ENCODE assay signal across 8 cellular contexts in the genomic region with DNA sequence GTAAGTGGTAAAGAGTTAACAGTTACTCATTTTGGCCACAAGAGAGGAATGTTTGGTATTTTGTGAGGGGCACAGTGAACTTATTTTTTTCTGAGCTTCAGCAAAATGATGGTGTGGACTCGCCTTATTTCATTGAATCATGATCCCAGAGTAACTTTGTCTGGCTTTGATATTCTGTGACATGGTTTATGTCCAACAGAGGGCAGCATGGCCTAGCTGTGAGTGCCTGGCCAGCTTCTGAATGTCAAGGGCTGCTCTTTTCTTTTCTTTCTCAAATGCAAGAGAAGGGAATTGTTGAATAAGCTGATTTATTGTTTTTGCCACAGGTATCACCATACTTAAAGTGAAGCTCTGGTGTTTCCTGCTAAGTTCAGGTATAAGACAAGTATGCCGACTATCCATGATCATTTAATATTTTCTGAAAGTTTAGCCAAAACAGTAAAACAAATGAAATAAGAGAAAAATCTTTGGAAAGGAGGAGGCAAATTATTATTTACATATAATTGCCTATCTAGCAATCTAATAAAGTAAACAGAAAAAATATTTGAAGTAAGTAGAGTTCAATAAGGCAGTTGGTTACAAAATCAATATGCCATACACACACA. TPM values are rescaled to one million over a fixed set of nuclear protein-coding genes. Genes with fewer than 3 reads are reported as not detected.
DNase-seq lines count a peak whose midpoint lies in the region; ATAC-seq and TF ChIP-seq lines count a peak whose summit lies in the region.

No MANE protein-coding gene starts in this region.

- no peak overlapping the region for H3K27ac ChIP-seq in ascending aorta
- H3K27ac ChIP-seq in spleen = no peak overlapping the region

- H3K9me3 ChIP-seq in ascending aorta = no peaks in the 10 kb centered on the region
- H3K9me3 ChIP-seq in spleen = peaks cover 0 to 10% (median 4%) of the 10 kb centered on the region in 8 donors

- H3K27me3 ChIP-seq in ascending aorta (no peaks in the 10 kb centered on the region), spleen (replicated peaks in 1 of 7) (no peaks in the 10 kb centered on the region)

- peaks cover 6 to 13% of the 10 kb centered on the region in 2 donors for H3K36me3 ChIP-seq in ascending aorta
- peaks cover 0 to 35% (median 13%) of the 10 kb centered on the region in 6 donors for H3K36me3 ChIP-seq in spleen

- TF ChIP-seq CTCF in ascending aorta (IDR thresholded peaks at IDR 0.05) (peak in 2 of 3 experiments; percentile 15 to 36), spleen (IDR thresholded peaks at IDR 0.05 in 8 of 11, conservative IDR thresholded peaks at IDR 0.05 in 3 of 11) (peak in 5 of 11 experiments; percentile 27 to 41 (median 39))

- H3K4me1 ChIP-seq in ascending aorta = no peaks in the 10 kb centered on the region
- H3K4me1 ChIP-seq in spleen = peaks cover 0 to 5% (median 0%) of the 10 kb centered on the region in 6 donors

- no peak for ATAC-seq in GM21360 (IDR thresholded peaks at IDR 0.05; ENCODE audit: unreplicated experiment)

- intact Hi-C loops in ascending aorta (cut with DNase I) = no loop called here
- intact Hi-C loops in spleen (cut with DNase I; ENCODE audit: low total_unique reads) = no loop called here

- TF ChIP-seq POLR2A in spleen (IDR thresholded peaks at IDR 0.05) = no peak

- DNase-seq in NCI-H187 (lab: John Stamatoyannopoulos, UW) (peak; percentile 3 to 18), NCI-H187 treated with DMSO at 0.1 percent for 48 hours (lab: John Stamatoyannopoulos, UW) (no peak), NCI-H146 (lab: John Stamatoyannopoulos, UW) (peak; percentile 18), ascending aorta (ENCODE audit: low spot score in 2 of 2) (no peak), iPS-NIHi11 (ENCODE audit: low spot score) (peak; percentile 52), spleen (no peak)
- no peak for DNase-seq in stimulated activated CD4-positive, alpha-beta T cell treated with anti-CD3 and anti-CD28 coated beads, Interleukin-4, amount 100 ng/mL, for 4 hours

- 79 to 91% (median 84%) methylated on average over 2 of the region's 2 CpGs for WGBS in spleen, 5 donors

- H3K4me3 ChIP-seq in ascending aorta = no peak overlapping the region
- no peak overlapping the region for H3K4me3 ChIP-seq in spleen

RNA-seq across cellular contexts. Expression of gene MRPL22, which starts 31.7 kb away (rescaled TPM):
- total RNA-seq in ascending aorta (7.8 TPM), spleen (10 to 100 TPM; 11.8 to 37.9 (median 31.5) TPM)
- 10 to 100 TPM; 37.3 to 55.0 (median 47.4) TPM for polyA plus RNA-seq in spleen

RNA-seq across cellular contexts. Expression of gene GEMIN5, which starts 34.6 kb away (rescaled TPM):
- total RNA-seq in ascending aorta = 11.0 TPM
- total RNA-seq in spleen = 10 to 100 TPM; 11.5 to 16.1 (median 14.9) TPM
- 1 to 10 TPM; 3.2 to 4.9 (median 3.7) TPM for polyA plus RNA-seq in spleen

RNA-seq across cellular contexts. Expression of gene KIF4B, which starts 41.0 kb away (rescaled TPM):
- total RNA-seq in ascending aorta (not detected), spleen (under 1 TPM in 4 of 7 donors, not detected in 3; 0.06 to 0.26 (median 0.16) TPM)
- not detected for polyA plus RNA-seq in spleen

Comparison
In these comparisons a context has a peak if more than half of its experiments do, and no peak if none do; other contexts are left out.
1. DNase-seq: peak in NCI-H187 (2 of 2), NCI-H146 (single experiment) and iPS-NIHi11 (single experiment); none in NCI-H187 treated with DMSO at 0.1 percent for 48 hours (single experiment), ascending aorta (0 of 2), stimulated activated CD4-positive, alpha-beta T cell treated with anti-CD3 and anti-CD28 coated beads, Interleukin-4, amount 100 ng/mL, for 4 hours (0 of 2) and spleen (single experiment).